Comparison of ENCODE assay signal across 17 cellular contexts in the genomic region with DNA sequence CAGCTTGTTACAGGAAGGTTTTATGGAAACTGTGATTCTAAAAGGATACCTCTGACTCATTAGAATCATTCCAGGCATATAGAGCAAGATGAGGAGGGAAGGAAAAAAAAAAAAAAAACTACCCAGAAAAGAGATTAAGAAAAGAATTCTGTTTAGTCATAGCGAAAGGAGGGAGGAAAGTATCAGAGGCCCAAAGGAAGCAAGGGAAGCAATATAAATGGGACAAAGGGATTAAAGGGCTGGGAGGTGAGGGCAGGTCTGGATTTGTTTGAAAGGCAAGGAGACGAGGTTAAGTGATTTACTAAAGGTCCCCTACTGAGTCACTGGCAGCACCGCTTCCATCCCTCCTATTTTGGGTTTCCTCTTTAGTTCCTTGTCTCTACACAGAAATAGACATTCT.
A peak's percentile ranks its signal among the peaks of the same experiment; 100 is the strongest.
DNase-seq lines count a peak whose midpoint lies in the region; ATAC-seq and TF ChIP-seq lines count a peak whose summit lies in the region.
"Had no signal": no experiment of that assay in that cellular context is flagged by ENCODE, and none has a peak within 500 bp of the region (broad histone marks: within the 10 kb centered on the region; RNA-seq: fewer than 3 reads in every experiment).

No MANE protein-coding gene starts in this region.

- peaks cover 6% of the 10 kb centered on the region for H3K9me3 Mint-ChIP-seq in type B pancreatic cell
- H3K9me3 Mint-ChIP-seq: activated T-helper 2 cell treated with anti-CD3 and anti-CD28 coated beads, Interferon-gamma antibody, Interleukin-2, Interleukin-4, amounts not matched to agents 10 μg/mL and 5 μg/mL and 100 μg/mL, durations not matched to agents 14 hours and 24 hours and 36 hours had no signal

- no peaks in the 10 kb centered on the region for H3K27me3 ChIP-seq in IMR-90 (ENCODE audit: control insufficient read depth, insufficient read depth, low read length)
- H3K27me3 ChIP-seq in adipocyte (replicated peaks; ENCODE audit: control insufficient read depth, insufficient read depth, low read length) = no peaks in the 10 kb centered on the region
- no peaks in the 10 kb centered on the region for H3K27me3 ChIP-seq in hepatocyte
- H3K27me3 ChIP-seq: body of pancreas, testis had no signal

- CTCF ChIA-PET in IMR-90 (lab: Yijun Ruan, JAX) = no interaction called here

- no TSS peak for BruUV-seq in IMR-90 (replicated peaks; lab: Mats Ljungman, UMichigan)

- H3K4me3 Mint-ChIP-seq in type B pancreatic cell = peak overlapping the region; percentile 15
- H3K4me3 Mint-ChIP-seq: activated CD8-positive, alpha-beta T cell treated with anti-CD3 and anti-CD28 coated beads, Interleukin-2, amount 10 ng/mL, durations not matched to agents 7 days and 5 days had no signal

- H2BK5ac ChIP-seq in IMR-90 (ENCODE audit: low read depth, low read length, poor library complexity, severe bottlenecking) = no peak overlapping the region

- in situ Hi-C loops in IMR-90 (cut with MboI; ENCODE audit: low sequenced_read_pairs) = no loop called here

- H3K27ac Mint-ChIP-seq in type B pancreatic cell = peak overlapping the region; percentile 10
- H3K27ac Mint-ChIP-seq: activated CD8-positive, alpha-beta T cell treated with anti-CD3 and anti-CD28 coated beads, Interleukin-2, amount 10 ng/mL, durations not matched to agents 7 days and 5 days; activated T-helper 2 cell treated with anti-CD3 and anti-CD28 coated beads, Interferon-gamma antibody, Interleukin-2, Interleukin-4, amounts not matched to agents 10 μg/mL and 5 μg/mL and 100 μg/mL, durations not matched to agents 14 hours and 24 hours and 36 hours had no signal

- H3K9me1 ChIP-seq in IMR-90 (ENCODE audit: insufficient read depth, low read length) = no peaks in the 10 kb centered on the region; the same call in 1 of the 2 replicates

- H3K14ac ChIP-seq in IMR-90 (replicated peaks; ENCODE audit: low read depth, low read length) = no peak overlapping the region

- no peak for TF ChIP-seq RAD21 in IMR-90 (IDR thresholded peaks at IDR 0.05; ENCODE audit: low read length)

- POLR2A ChIA-PET in IMR-90 (lab: Charles Lee; ENCODE audit: unreplicated experiment) = no interaction called here

- no peaks in the 10 kb centered on the region; the same call in 1 of the 2 replicates for H3K4me1 ChIP-seq in IMR-90 (ENCODE audit: control insufficient read depth, insufficient read depth, low read length)
- no peaks in the 10 kb centered on the region for H3K4me1 ChIP-seq in adipocyte (ENCODE audit: control insufficient read depth, insufficient read depth, low read length)
- H3K4me1 ChIP-seq in hepatocyte (ENCODE audit: insufficient read depth) = no peaks in the 10 kb centered on the region
- H3K4me1 ChIP-seq: body of pancreas, testis had no signal

- H3K9ac ChIP-seq in IMR-90 (ENCODE audit: low read depth, low read length) (no peak overlapping the region), adipocyte (ENCODE audit: low read length) (no peak overlapping the region)

- H4K20me1 ChIP-seq in IMR-90 (ENCODE audit: insufficient read depth, low read length) (no peaks in the 10 kb centered on the region), hepatocyte (ENCODE audit: insufficient read depth, poor library complexity, severe bottlenecking) (no peaks in the 10 kb centered on the region)

- no peak overlapping the region for H4K91ac ChIP-seq in IMR-90 (ENCODE audit: insufficient read depth, low read depth, low read length)

- H3K4me1 Mint-ChIP-seq in type B pancreatic cell (ENCODE audit: unreplicated experiment) = peaks cover 19% of the 10 kb centered on the region

- H3K4me3 ChIP-seq in IMR-90 (ENCODE audit: insufficient read depth, low read depth, low read length) (no peak overlapping the region), adipocyte (ENCODE audit: low read length) (no peak overlapping the region), hepatocyte (no peak overlapping the region)
- H3K4me3 ChIP-seq: body of pancreas, GM12878, SK-N-MC, testis had no signal

- H3K56ac ChIP-seq in IMR-90 (ENCODE audit: extremely low read depth, insufficient read depth, low read length) = no peak overlapping the region

- H3K79me2 ChIP-seq in hepatocyte = no peaks in the 10 kb centered on the region

- no peak overlapping the region; a peak in 1 of 4 replicates for H4K8ac ChIP-seq in IMR-90 (ENCODE audit: low read depth in 2 of 2, low read length in 2 of 2)

- H2BK15ac ChIP-seq in IMR-90 (ENCODE audit: low read depth, low read length) = no peak overlapping the region

- peak overlapping the region; percentile 39; the same call in 1 of the 2 replicates for H3K4ac ChIP-seq in IMR-90 (ENCODE audit: low read depth, low read length)

- H3K27me3 Mint-ChIP-seq in type B pancreatic cell = peaks cover 3% of the 10 kb centered on the region

- peak overlapping the region; percentile 24; the same call in 1 of the 2 replicates for H3K27ac ChIP-seq in IMR-90 (ENCODE audit: insufficient read depth, low read length)
- peak overlapping the region; percentile 43 for H3K27ac ChIP-seq in hepatocyte
- H3K27ac ChIP-seq: body of pancreas, C4-2B, SK-N-MC, testis had no signal

- no peak for TF ChIP-seq POLR2A in IMR-90 (IDR thresholded peaks at IDR 0.05; ENCODE audit: low read depth, low read length)

- no peaks in the 10 kb centered on the region for H3K79me1 ChIP-seq in IMR-90 (ENCODE audit: low read depth in 1 of 2, low read length in 2 of 2)

- no peak overlapping the region for H2AK9ac ChIP-seq in IMR-90 (replicated peaks; ENCODE audit: low read depth, low read length, poor library complexity)

- no CpG with 5 or more reads among the region's 3 CpGs for WGBS in IMR-90 (ENCODE audit: extremely low coverage in 2 of 2, insufficient read length in 1 of 2), 2 experiments
- 39% methylated on average over 3 of the region's 3 CpGs for WGBS in hepatocyte (ENCODE audit: low lambda C conversion rate, missing lambda C conversion rate)

- no peak overlapping the region for H2AFZ ChIP-seq in IMR-90 (replicated peaks; ENCODE audit: low read length, poor library complexity)
- no peak overlapping the region for H2AFZ ChIP-seq in hepatocyte

- H3K36me3 ChIP-seq in IMR-90 (ENCODE audit: control insufficient read depth, insufficient read depth, low read length) = no peaks in the 10 kb centered on the region
- H3K36me3 ChIP-seq in adipocyte (ENCODE audit: control insufficient read depth, insufficient read depth, low read length, severe bottlenecking) = no peaks in the 10 kb centered on the region
- no peaks in the 10 kb centered on the region for H3K36me3 ChIP-seq in hepatocyte (replicated peaks; ENCODE audit: insufficient read depth, low read depth)

- DNase-seq in IMR-90 (peak; percentile 47), adipocyte (ENCODE audit: low read depth) (peak; percentile 57), hepatocyte (ENCODE audit: low spot score) (peak; percentile 7), type B pancreatic cell (ENCODE audit: extremely low spot score, unreplicated experiment) (no peak), cortex of kidney (lab: John Stamatoyannopoulos, UW) (no peak)
- DNase-seq: activated CD8-positive, alpha-beta T cell treated with anti-CD3 and anti-CD28 coated beads, Interleukin-2, amount 10 ng/mL, durations not matched to agents 7 days and 5 days; body of pancreas; effector CD8-positive, alpha-beta T cell; foreskin melanocyte; NCI-H2171 treated with DMSO at 0.1 percent for 48 hours; testis had no signal

- peaks cover 4% of the 10 kb centered on the region for H3K36me3 Mint-ChIP-seq in type B pancreatic cell

- H3K9me3 ChIP-seq in IMR-90 (ENCODE audit: control insufficient read depth, insufficient read depth, low read length) (no peaks in the 10 kb centered on the region), adipocyte (ENCODE audit: control insufficient read depth, low read length) (peaks cover 3% of the 10 kb centered on the region), hepatocyte (ENCODE audit: low read depth) (no peaks in the 10 kb centered on the region)
- H3K9me3 ChIP-seq: body of pancreas, testis had no signal

- H4K5ac ChIP-seq in IMR-90 (ENCODE audit: low read depth, low read length) = no peak overlapping the region; the same call in 1 of the 2 replicates

- peak overlapping the region; percentile 47; the same call in 1 of the 2 replicates for H2BK120ac ChIP-seq in IMR-90 (ENCODE audit: low read depth, low read length)

- H3K4me2 ChIP-seq in IMR-90 (ENCODE audit: low read depth, low read length) (peak overlapping the region; percentile 42; the same call in 1 of the 2 replicates), hepatocyte (peak overlapping the region; percentile 23)

- dilution Hi-C loops in IMR-90 (cut with HindIII; ENCODE audit: low sequenced_read_pairs, unreplicated experiment) = no loop called here

- intact Hi-C loops in IMR-90 (cut with micrococcal nuclease) = no loop called here

- peak overlapping the region; percentile 44; the same call in 1 of the 2 replicates for H2BK20ac ChIP-seq in IMR-90 (ENCODE audit: low read depth, low read length)

- TF ChIP-seq CTCF in IMR-90 (conservative IDR thresholded peaks at IDR 0.05; ENCODE audit: low read depth, low read length) (no peak), hepatocyte (IDR thresholded peaks at IDR 0.05; ENCODE audit: poor library complexity) (no peak), type B pancreatic cell (conservative IDR thresholded peaks at IDR 0.05) (no peak)

- no peak overlapping the region; the same call in 1 of the 2 replicates for H3K18ac ChIP-seq in IMR-90 (ENCODE audit: low read depth, low read length)

- ATAC-seq in IMR-90 (ENCODE audit: low read depth) (peak; percentile 75), GM18511 (IDR thresholded peaks at IDR 0.05; ENCODE audit: unreplicated experiment) (no peak), GM18519 (IDR thresholded peaks at IDR 0.05; ENCODE audit: low FRiP score, unreplicated experiment) (no peak)
- ATAC-seq: activated CD8-positive, alpha-beta T cell treated with anti-CD3 and anti-CD28 coated beads, Interleukin-2, amount 10 ng/mL, durations not matched to agents 7 days and 5 days; body of pancreas; GM12878 had no signal

- no peak overlapping the region for H2AK5ac ChIP-seq in IMR-90 (ENCODE audit: low read depth, low read length)

- H3K9me2 ChIP-seq in hepatocyte (replicated peaks; ENCODE audit: insufficient read depth) = no peaks in the 10 kb centered on the region

- no peak overlapping the region for H3K23ac ChIP-seq in IMR-90 (ENCODE audit: low read depth, low read length)

TF ChIP-seq in IMR-90, 13 proteins besides CTCF, POLR2A, EP300 and RAD21 (continues in another document):
- TF ChIP-seq CHD1 (IDR thresholded peaks at IDR 0.05; ENCODE audit: low read depth, low read length) = no peak
- no peak for TF ChIP-seq BHLHE40 (IDR thresholded peaks at IDR 0.05; ENCODE audit: low read depth, low read length)
- no peak for TF ChIP-seq CEBPB (IDR thresholded peaks at IDR 0.05; ENCODE audit: low read depth, low read length)
- TF ChIP-seq, protein P1, sequence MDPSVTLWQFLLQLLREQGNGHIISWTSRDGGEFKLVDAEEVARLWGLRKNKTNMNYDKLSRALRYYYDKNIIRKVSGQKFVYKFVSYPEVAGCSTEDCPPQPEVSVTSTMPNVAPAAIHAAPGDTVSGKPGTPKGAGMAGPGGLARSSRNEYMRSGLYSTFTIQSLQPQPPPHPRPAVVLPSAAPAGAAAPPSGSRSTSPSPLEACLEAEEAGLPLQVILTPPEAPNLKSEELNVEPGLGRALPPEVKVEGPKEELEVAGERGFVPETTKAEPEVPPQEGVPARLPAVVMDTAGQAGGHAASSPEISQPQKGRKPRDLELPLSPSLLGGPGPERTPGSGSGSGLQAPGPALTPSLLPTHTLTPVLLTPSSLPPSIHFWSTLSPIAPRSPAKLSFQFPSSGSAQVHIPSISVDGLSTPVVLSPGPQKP (IDR thresholded peaks at IDR 0.05; ENCODE audit: borderline replicate concordance, low read depth, low read length) = no peak

Comparison
In these comparisons a context has a peak if more than half of its experiments do, and no peak if none do; other contexts are left out.
1. DNase-seq: peak in IMR-90 (single experiment), adipocyte (single experiment) and hepatocyte (single experiment); none in type B pancreatic cell (single experiment) and cortex of kidney (single experiment).